In the genomic region with DNA sequence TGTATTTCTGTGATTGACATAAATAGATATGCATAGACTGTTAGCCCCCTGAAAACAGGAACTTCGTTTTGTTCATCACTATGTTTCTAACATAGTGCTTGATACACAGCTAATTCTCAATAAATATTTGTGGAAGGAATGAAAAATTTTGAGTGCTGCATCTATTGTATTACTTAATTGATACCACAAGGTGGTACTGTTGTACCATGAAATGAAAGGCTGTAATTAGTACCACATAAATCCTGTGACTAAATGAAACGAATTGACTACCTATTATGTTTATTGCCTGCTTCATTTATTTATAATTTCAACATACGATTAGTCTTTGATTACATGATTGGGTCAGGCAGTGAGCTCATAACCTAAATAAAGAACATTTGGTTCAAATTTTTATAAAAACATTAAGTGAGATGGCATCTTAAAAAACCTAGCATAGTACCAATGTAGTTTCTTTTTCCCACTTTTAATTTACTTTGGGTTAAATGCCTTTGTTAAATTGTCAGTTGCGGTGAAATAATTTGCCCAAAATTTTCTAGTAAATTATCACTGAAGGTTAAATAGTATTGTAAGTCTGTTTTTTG, we compare ENCODE assay signal across 9 cellular contexts. TPM values are rescaled to one million over a fixed set of nuclear protein-coding genes. Genes with fewer than 3 reads are reported as not detected.
DNase-seq lines count a peak whose midpoint lies in the region; ATAC-seq and TF ChIP-seq lines count a peak whose summit lies in the region.
"Had no signal": no experiment of that assay in that cellular context is flagged by ENCODE, and none has a peak within 500 bp of the region (broad histone marks: within the 10 kb centered on the region; RNA-seq: fewer than 3 reads in every experiment).

No MANE protein-coding gene starts in this region.

- H3K36me3 ChIP-seq in colonic mucosa = no peaks in the 10 kb centered on the region
- H3K36me3 ChIP-seq in mucosa of descending colon (ENCODE audit: low read depth) = no peaks in the 10 kb centered on the region

- H3K4me3 Mint-ChIP-seq in activated T-cell treated with anti-CD3 and anti-CD28 coated beads, Interleukin-2, amount 50 U/mL, for 4 hours = no peak overlapping the region
- H3K4me3 Mint-ChIP-seq in activated T-cell treated with anti-CD3 and anti-CD28 coated beads, Interleukin-2, amount 50 U/mL, for 24 hours = no peak overlapping the region
- H3K4me3 Mint-ChIP-seq: activated naive CD8-positive, alpha-beta T cell treated with anti-CD3 and anti-CD28 coated beads, Interleukin-2, amount 10 ng/mL, durations not matched to agents 7 days and 5 days had no signal

- H3K27me3 ChIP-seq in colonic mucosa = no peaks in the 10 kb centered on the region

- H3K4me3 ChIP-seq in colonic mucosa (no peak overlapping the region), mucosa of descending colon (no peak overlapping the region)

- H3K36me3 Mint-ChIP-seq in activated T-cell treated with anti-CD3 and anti-CD28 coated beads, Interleukin-2, amount 50 U/mL, for 4 hours (ENCODE audit: insufficient read depth) = peaks cover 21% of the 10 kb centered on the region
- H3K36me3 Mint-ChIP-seq in activated T-cell treated with anti-CD3 and anti-CD28 coated beads, Interleukin-2, amount 50 U/mL, for 24 hours (ENCODE audit: low read depth) = peaks cover 60% of the 10 kb centered on the region
- H3K36me3 Mint-ChIP-seq: activated naive CD8-positive, alpha-beta T cell treated with anti-CD3 and anti-CD28 coated beads, Interleukin-2, amount 10 ng/mL, durations not matched to agents 7 days and 5 days had no signal

- H3K4me1 ChIP-seq in colonic mucosa = no peaks in the 10 kb centered on the region
- H3K4me1 ChIP-seq in mucosa of descending colon (ENCODE audit: low read depth) = no peaks in the 10 kb centered on the region

- no peaks in the 10 kb centered on the region for H3K4me1 Mint-ChIP-seq in activated T-cell treated with anti-CD3 and anti-CD28 coated beads, Interleukin-2, amount 50 U/mL, for 4 hours (ENCODE audit: low read depth)
- H3K4me1 Mint-ChIP-seq in activated T-cell treated with anti-CD3 and anti-CD28 coated beads, Interleukin-2, amount 50 U/mL, for 24 hours (ENCODE audit: low read depth) = no peaks in the 10 kb centered on the region
- H3K4me1 Mint-ChIP-seq: activated naive CD8-positive, alpha-beta T cell treated with anti-CD3 and anti-CD28 coated beads, Interleukin-2, amount 10 ng/mL, durations not matched to agents 7 days and 5 days had no signal

- H3K27me3 Mint-ChIP-seq in activated T-cell treated with anti-CD3 and anti-CD28 coated beads, Interleukin-2, amount 50 U/mL, for 4 hours (ENCODE audit: low read depth) = no peaks in the 10 kb centered on the region
- no peaks in the 10 kb centered on the region for H3K27me3 Mint-ChIP-seq in activated T-cell treated with anti-CD3 and anti-CD28 coated beads, Interleukin-2, amount 50 U/mL, for 24 hours
- H3K27me3 Mint-ChIP-seq: activated naive CD8-positive, alpha-beta T cell treated with anti-CD3 and anti-CD28 coated beads, Interleukin-2, amount 10 ng/mL, durations not matched to agents 7 days and 5 days had no signal

- DNase-seq in activated T-cell treated with anti-CD3 and anti-CD28 coated beads, Interleukin-2, amount 50 U/mL, for 4 hours = no peak
- no peak for DNase-seq in activated T-cell treated with anti-CD3 and anti-CD28 coated beads, Interleukin-2, amount 50 U/mL, for 24 hours
- DNase-seq in NCI-H69 (lab: John Stamatoyannopoulos, UW) (peak; percentile 77), colonic mucosa (no peak), mucosa of descending colon (no peak), globus pallidus (ENCODE audit: low spot score) (no peak), iPS-NIHi7 (ENCODE audit: extremely low spot score) (no peak)
- DNase-seq: activated naive CD8-positive, alpha-beta T cell treated with anti-CD3 and anti-CD28 coated beads, Interleukin-2, amount 10 ng/mL, durations not matched to agents 7 days and 5 days had no signal

- H3K27ac Mint-ChIP-seq in activated T-cell treated with anti-CD3 and anti-CD28 coated beads, Interleukin-2, amount 50 U/mL, for 24 hours = no peak overlapping the region
- H3K27ac Mint-ChIP-seq: activated naive CD8-positive, alpha-beta T cell treated with anti-CD3 and anti-CD28 coated beads, Interleukin-2, amount 10 ng/mL, durations not matched to agents 7 days and 5 days had no signal

- TF ChIP-seq CTCF in colonic mucosa (IDR thresholded peaks at IDR 0.05) = peak; percentile 34
- TF ChIP-seq CTCF in mucosa of descending colon (IDR thresholded peaks at IDR 0.05) = no peak

- intact Hi-C loops in colonic mucosa (cut with DNase I) = loop anchor here (5.0 to 10.0 kb wide), 2 partner anchors 1235 to 1482 kb away; no protein-coding TSS in a partner anchor
- intact Hi-C loops in mucosa of descending colon (cut with DNase I, micrococcal nuclease) = loop anchor here in 1 of 2 donors (10.0 kb wide), 2 partner anchors 195 to 1085 kb away; no protein-coding TSS in a partner anchor

- no peaks in the 10 kb centered on the region for H3K9me3 Mint-ChIP-seq in activated T-cell treated with anti-CD3 and anti-CD28 coated beads, Interleukin-2, amount 50 U/mL, for 4 hours
- no peaks in the 10 kb centered on the region for H3K9me3 Mint-ChIP-seq in activated T-cell treated with anti-CD3 and anti-CD28 coated beads, Interleukin-2, amount 50 U/mL, for 24 hours
- H3K9me3 Mint-ChIP-seq: activated naive CD8-positive, alpha-beta T cell treated with anti-CD3 and anti-CD28 coated beads, Interleukin-2, amount 10 ng/mL, durations not matched to agents 7 days and 5 days had no signal

- H3K9ac ChIP-seq in colonic mucosa (ENCODE audit: low read depth in 2 of 2, low read length in 2 of 2) = no peak overlapping the region

- H3K27ac ChIP-seq in colonic mucosa = no peak overlapping the region

- peak; percentile 46 to 54 for ATAC-seq in activated T-cell treated with anti-CD3 and anti-CD28 coated beads, Interleukin-2, amount 50 U/mL, for 4 hours
- ATAC-seq in HG03066 (IDR thresholded peaks at IDR 0.05; ENCODE audit: low read depth, unreplicated experiment) = peak; percentile 70
- ATAC-seq in mucosa of descending colon = peak; percentile 47

- no peaks in the 10 kb centered on the region for H3K9me3 ChIP-seq in colonic mucosa
- H3K9me3 ChIP-seq in mucosa of descending colon = no peaks in the 10 kb centered on the region

RNA-seq across cellular contexts. Expression of a gene that starts 15.0 kb away (rescaled TPM):
- total RNA-seq in activated T-cell treated with anti-CD3 and anti-CD28 coated beads, Interleukin-2, amount 50 U/mL, for 4 hours = not detected
- total RNA-seq in colonic mucosa (1 to 10 TPM in 1 of 2 donors, under 1 TPM in 1; 0.27 to 4.6 TPM), mucosa of descending colon (1 to 10 TPM in 1 of 3 donors, under 1 TPM in 2; 0.09 to 8.5 (median 0.48) TPM)
- total RNA-seq: activated naive CD8-positive, alpha-beta T cell treated with anti-CD3 and anti-CD28 coated beads, Interleukin-2, amount 10 ng/mL, durations not matched to agents 7 days and 5 days had no signal

RNA-seq across cellular contexts. Expression of a gene that starts 45.0 kb away (rescaled TPM):
- 10 to 100 TPM; 55.8 to 73.9 (median 71.9) TPM for total RNA-seq in activated T-cell treated with anti-CD3 and anti-CD28 coated beads, Interleukin-2, amount 50 U/mL, for 4 hours
- total RNA-seq in colonic mucosa (10 to 100 TPM in 1 of 2 donors, 1 to 10 TPM in 1; 7.8 to 15.0 TPM), mucosa of descending colon (10 to 100 TPM in 2 of 3 donors, 1 to 10 TPM in 1; 9.8 to 17.7 (median 10.0) TPM)
